4 cellular contexts compared by ENCODE assay signal in the genomic region with DNA sequence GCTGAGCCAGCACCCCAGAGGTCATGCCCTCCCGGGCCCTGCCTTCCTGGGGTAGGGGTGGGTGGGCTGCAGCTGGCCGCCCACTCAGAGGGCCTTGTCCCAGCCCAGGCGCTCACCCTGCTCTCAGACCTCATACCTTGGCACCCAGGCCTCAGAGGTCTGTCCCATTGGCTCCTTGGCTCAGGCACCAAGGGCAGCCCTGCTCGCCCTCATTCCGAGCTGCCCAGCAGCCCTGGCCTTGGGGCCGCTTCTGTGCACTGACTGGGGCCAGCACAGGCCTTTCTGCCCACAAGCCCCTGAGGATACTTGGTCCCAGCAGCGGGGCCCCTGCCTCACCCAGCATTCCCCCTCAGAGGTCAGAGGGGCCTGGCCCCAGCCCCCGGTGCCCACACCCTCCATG. TPM values are rescaled to one million over a fixed set of nuclear protein-coding genes. Genes with fewer than 3 reads are reported as not detected.
"Had no signal": no experiment of that assay in that cellular context is flagged by ENCODE, and none has a peak within 500 bp of the region (broad histone marks: within the 10 kb centered on the region; RNA-seq: fewer than 3 reads in every experiment).

No MANE protein-coding gene starts in this region.

- ATAC-seq: GM12878 had no signal

- DNase-seq: GDM1, GF-D8 had no signal

- H3K4me3 ChIP-seq: GM12878 had no signal

RNA-seq across cellular contexts. Expression of gene GCK, which starts 45.8 kb away (rescaled TPM):
- total RNA-seq: G401, GM12878 had no signal
